ENCODE assay signal across 8 cellular contexts in genomic region chr10:84148006-84148597, GRCh38. TPM values are rescaled to one million over a fixed set of nuclear protein-coding genes. Genes with fewer than 3 reads are reported as not detected.
DNase-seq lines count a peak whose midpoint lies in the region; ATAC-seq, FAIRE-seq and TF ChIP-seq lines count a peak whose summit lies in the region.
"Not testable (repeated sequence)": the region's sequence is repeated elsewhere in the genome, so short reads cannot be mapped to it uniquely, and the experiment has no call there.
"Had no signal": no experiment of that assay in that cellular context is flagged by ENCODE, and none has a peak within 500 bp of the region (broad histone marks: within the 10 kb centered on the region; RNA-seq: fewer than 3 reads in every experiment).

No MANE protein-coding gene starts in this region.

- DNase-seq in GM23338 (ENCODE audit: low spot score) (peak; percentile 64), OCI-LY7 (ENCODE audit: low spot score) (peak; percentile 58), astrocyte of the hippocampus (ENCODE audit: low read depth, low spot score) (peak; percentile 55), myocyte (ENCODE audit: low read depth) (peak; percentile 35)
- not testable (repeated sequence) for DNase-seq in foreskin keratinocyte

- POLR2A ChIA-PET in OCI-LY7 (lab: Charles Lee): interaction anchor here (0.6 to 1.1 kb wide), 3 partner anchors 9 to 170 kb away, joined by 3 to 4 read pairs (median 3); no protein-coding TSS in a partner anchor

- intact Hi-C loops in OCI-LY7 (cut with micrococcal nuclease; ENCODE audit: unreplicated experiment): loop anchor here (1.0 kb wide), 1 partner anchor 57 kb away; no protein-coding TSS in a partner anchor

- not testable (repeated sequence) for BruUV-seq in OCI-LY7 (replicated peaks; lab: Mats Ljungman, UMichigan)

- not testable (repeated sequence) for H3F3A ChIP-seq in GM23338 (replicated peaks; ENCODE audit: low read depth)

- H3K4me3 ChIP-seq in GM23338; OCI-LY7 (ENCODE audit: low read depth, low read length, poor library complexity, severe bottlenecking): not testable (repeated sequence)

- H3K9me3 Mint-ChIP-seq in GM23338: not testable (repeated sequence)

- TF ChIP-seq EP300 in Ishikawa (IDR thresholded peaks at IDR 0.05; ENCODE audit: borderline replicate concordance): not testable (repeated sequence)

- not testable (repeated sequence) for H3K4me1 ChIP-seq in GM23338 (ENCODE audit: insufficient read depth); OCI-LY7 (ENCODE audit: insufficient read depth, low read length, poor library complexity, severe bottlenecking); foreskin keratinocyte

- CTCF ChIA-PET in OCI-LY7 (lab: Charles Lee; ENCODE audit: unreplicated experiment): interaction anchor here (1.4 to 1.5 kb wide), 2 partner anchors 10 to 57 kb away, joined by 3 to 6 read pairs; no protein-coding TSS in a partner anchor

- H3K27ac ChIP-seq in GM23338 (ENCODE audit: low read depth); OCI-LY7 (ENCODE audit: low read depth, low read length, poor library complexity, severe bottlenecking); foreskin keratinocyte: not testable (repeated sequence)

- not testable (repeated sequence) for H2AFZ ChIP-seq in GM23338; OCI-LY7 (ENCODE audit: low read length)

- H3K36me3 ChIP-seq in GM23338 (ENCODE audit: insufficient read depth): peaks cover 58% of the 10 kb centered on the region
- H3K36me3 ChIP-seq in OCI-LY7 (ENCODE audit: insufficient read depth, low read length): peaks cover 97% of the 10 kb centered on the region

- TF ChIP-seq RAD21 in Ishikawa (IDR thresholded peaks at IDR 0.05; ENCODE audit: low read depth): peak; percentile 37

- H4K20me1 ChIP-seq in GM23338 (replicated peaks; ENCODE audit: insufficient read depth); OCI-LY7 (ENCODE audit: insufficient read depth, low read length): not testable (repeated sequence)

- not testable (repeated sequence) for H3K4me3 Mint-ChIP-seq in GM23338

- H3K79me2 ChIP-seq in GM23338 (replicated peaks; ENCODE audit: insufficient read depth); OCI-LY7 (ENCODE audit: insufficient read depth, low read depth, low read length): not testable (repeated sequence)

- peak; percentile 95 for FAIRE-seq in G401.6 (lab: Jason Lieb, UNC)

- not testable (repeated sequence) for ATAC-seq in GM23338
- peak; percentile 61 for ATAC-seq in foreskin keratinocyte

- not testable (repeated sequence) for H3K4me2 ChIP-seq in GM23338; OCI-LY7 (ENCODE audit: low read length)

- H3K9me3 ChIP-seq in OCI-LY7 (ENCODE audit: low read length): not testable (repeated sequence)

- TF ChIP-seq CTCF in GM23338 (conservative IDR thresholded peaks at IDR 0.05; ENCODE audit: low read depth in 2 of 2): peak; percentile 65 to 69
- TF ChIP-seq CTCF in OCI-LY7 (conservative IDR thresholded peaks at IDR 0.05; ENCODE audit: low read length): peak; percentile 78
- TF ChIP-seq CTCF in foreskin keratinocyte (conservative IDR thresholded peaks at IDR 0.05): peak; percentile 87

- peaks cover 72% of the 10 kb centered on the region for H3K36me3 Mint-ChIP-seq in GM23338 (ENCODE audit: low read depth)

- H3K9me2 ChIP-seq in GM23338 (ENCODE audit: insufficient read depth); OCI-LY7 (ENCODE audit: insufficient read depth, low read length): not testable (repeated sequence)

- H3K27ac Mint-ChIP-seq in GM23338: not testable (repeated sequence)

- H3K27me3 ChIP-seq in GM23338 (ENCODE audit: insufficient read depth); foreskin keratinocyte: not testable (repeated sequence)

- H3K4me1 Mint-ChIP-seq in GM23338: not testable (repeated sequence)

- H3K27me3 Mint-ChIP-seq in GM23338 (ENCODE audit: insufficient read depth, low read depth, poor library complexity): not testable (repeated sequence)

RNA-seq across cellular contexts. Expression of gene GHITM, which starts 8.8 kb away (rescaled TPM):
- total RNA-seq in GM23338 (2014; rRNA removed; shearing (Covaris generic)): 105 and 106 TPM in 2 replicates
- polyA plus RNA-seq in GM23338 (2016; fragmentation: Nextera tagmentation; extraction: Ambion mirVana): 95.9 and 97.1 TPM in 2 replicates
- total RNA-seq in OCI-LY7 (2014; rRNA removed; shearing (Covaris generic)): 103 and 119 TPM in 2 replicates
- total RNA-seq in OCI-LY7 (2022): 120 and 132 TPM in 2 replicates
- 120 and 128 TPM in 2 replicates for total RNA-seq in foreskin keratinocyte
- polyA plus RNA-seq in foreskin keratinocyte: 103 and 105 TPM in 2 replicates
- 232 and 248 TPM in 2 replicates for total RNA-seq in myocyte
- 151 TPM for polyA plus RNA-seq in myocyte (2012)

RNA-seq across cellular contexts. Expression of gene GPR15LG, which starts 25.5 kb away (rescaled TPM):
- not detected in 2 replicates for total RNA-seq in GM23338 (2014; rRNA removed; shearing (Covaris generic))
- polyA plus RNA-seq in GM23338 (2016; fragmentation: Nextera tagmentation; extraction: Ambion mirVana) (not detected in 2 replicates), foreskin keratinocyte (not detected in 2 replicates)
- not detected in 2 replicates for total RNA-seq in OCI-LY7 (2014; rRNA removed; shearing (Covaris generic))
- total RNA-seq in OCI-LY7 (2022) (not detected in 2 replicates), foreskin keratinocyte (0.32 TPM in 1 of 2 replicates, not detected in the other), myocyte (not detected in 2 replicates)
- not detected for polyA plus RNA-seq in myocyte (2012)
- total RNA-seq: activated T-cell treated with anti-CD3 and anti-CD28 coated beads, Interleukin-2, amount 50 U/mL, for 72 hours had no signal

RNA-seq across cellular contexts. Expression of gene CDHR1, which starts 46.2 kb away (rescaled TPM):
- total RNA-seq in GM23338 (2014; rRNA removed; shearing (Covaris generic)): 6.6 and 6.7 TPM in 2 replicates
- polyA plus RNA-seq in GM23338 (2016; fragmentation: Nextera tagmentation; extraction: Ambion mirVana) (3.2 TPM in 2 replicates), foreskin keratinocyte (0.51 and 1.2 TPM in 2 replicates)
- not detected in 2 replicates for total RNA-seq in OCI-LY7 (2014; rRNA removed; shearing (Covaris generic))
- total RNA-seq in OCI-LY7 (2022) (not detected in 2 replicates), foreskin keratinocyte (0.92 and 1.8 TPM in 2 replicates), myocyte (0.05 and 0.86 TPM in 2 replicates)
- polyA plus RNA-seq in myocyte (2012): 0.37 TPM
